Comparison of ENCODE assay signal across 28 cellular contexts in genomic region chr1:226342656-226343055, GRCh38.
"Had no signal": no experiment of that assay in that cellular context is flagged by ENCODE, and none has a peak within 500 bp of the region (broad histone marks: within the 10 kb centered on the region; RNA-seq: fewer than 3 reads in every experiment).

No MANE protein-coding gene starts in this region.

- H3K4me1 ChIP-seq: colonic mucosa, esophagus muscularis mucosa, esophagus squamous epithelium, foreskin keratinocyte, gastrocnemius medialis, gastroesophageal sphincter, heart left ventricle, heart right ventricle had no signal

- H3K9me3 ChIP-seq: colonic mucosa, esophagus muscularis mucosa, esophagus squamous epithelium, gastrocnemius medialis, gastroesophageal sphincter, heart left ventricle had no signal

- ATAC-seq: effector memory CD8-positive, alpha-beta T cell; esophagus mucosa; foreskin keratinocyte; gastrocnemius medialis; gastroesophageal sphincter; heart left ventricle; heart right ventricle had no signal

- FAIRE-seq: colon, endometrium, endothelial cell of umbilical vein, frontal cortex had no signal

- DNase-seq: colonic mucosa; cortex of kidney; dermis blood vessel endothelial cell; dorsolateral prefrontal cortex; effector CD4-positive, alpha-beta T cell; effector CD8-positive, alpha-beta T cell; effector memory CD4-positive, alpha-beta T cell; effector memory CD8-positive, alpha-beta T cell; endodermal cell; erythroblast; esophagus squamous epithelium; foreskin fibroblast; foreskin keratinocyte; foreskin melanocyte; gastrocnemius medialis; glutamatergic neuron; head of caudate nucleus; heart left ventricle; heart right ventricle had no signal

- H3K4me3 ChIP-seq: colonic mucosa, coronary artery, dorsolateral prefrontal cortex, esophagus muscularis mucosa, esophagus squamous epithelium, gastrocnemius medialis, gastroesophageal sphincter, heart left ventricle, heart right ventricle had no signal

- H3K27me3 ChIP-seq: colonic mucosa, dorsolateral prefrontal cortex, esophagus muscularis mucosa, esophagus squamous epithelium, foreskin keratinocyte, gastrocnemius medialis, heart left ventricle, heart right ventricle had no signal

- H3K36me3 ChIP-seq: colonic mucosa, esophagus muscularis mucosa, esophagus squamous epithelium, gastrocnemius medialis, gastroesophageal sphincter, heart left ventricle, heart right ventricle had no signal

- H3K27ac ChIP-seq: colonic mucosa, coronary artery, dorsolateral prefrontal cortex, epithelial cell of prostate, esophagus muscularis mucosa, esophagus squamous epithelium, foreskin keratinocyte, gastrocnemius medialis, gastroesophageal sphincter, heart left ventricle, heart right ventricle had no signal
